In the genomic region with DNA sequence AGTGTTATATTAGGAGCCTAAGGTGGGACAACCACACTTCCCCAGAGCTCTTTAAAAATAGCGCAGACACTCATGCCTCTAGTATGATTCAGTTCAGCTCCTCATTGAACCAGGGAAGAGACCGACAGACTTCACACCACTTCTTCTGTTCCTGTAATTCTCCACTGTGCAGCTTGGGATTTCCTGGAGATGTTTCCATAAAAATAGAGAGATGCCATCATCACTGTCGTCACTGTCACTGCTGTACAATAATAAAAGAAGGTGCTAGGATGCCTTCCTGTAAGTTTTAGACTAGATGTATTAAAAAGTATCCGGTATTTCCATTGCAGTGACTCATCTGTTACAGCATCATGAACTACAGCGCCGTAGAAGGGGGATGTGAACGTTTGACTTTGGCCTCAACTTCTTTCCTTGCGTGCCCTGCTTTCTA, we compare ENCODE assay signal across 10 cellular contexts.
DNase-seq lines count a peak whose midpoint lies in the region; ATAC-seq and TF ChIP-seq lines count a peak whose summit lies in the region.
"Had no signal": no experiment of that assay in that cellular context is flagged by ENCODE, and none has a peak within 500 bp of the region (broad histone marks: within the 10 kb centered on the region; RNA-seq: fewer than 3 reads in every experiment).

No MANE protein-coding gene starts in this region.

- no peaks in the 10 kb centered on the region for H3K27me3 ChIP-seq in heart left ventricle
- H3K27me3 ChIP-seq in stomach, result peaks cover 0 to 7% (median 0%) of the 10 kb centered on the region in 3 donors

- no peak for TF ChIP-seq CTCF in heart left ventricle (IDR thresholded peaks at IDR 0.05)
- TF ChIP-seq CTCF in stomach (IDR thresholded peaks at IDR 0.05), result no peak

- H3K4me1 Mint-ChIP-seq in T-cell, result peaks cover 63 to 75% (median 66%) of the 10 kb centered on the region in 3 donors

- H3K27ac ChIP-seq in heart left ventricle (peak overlapping the region; percentile 27 to 93 (median 83)), stomach (peak overlapping the region in 4 of 5 donors; percentile 24 to 58 (median 50))
- H3K27ac ChIP-seq: 22Rv1 had no signal

- no peaks in the 10 kb centered on the region for H3K9me3 Mint-ChIP-seq in T-cell

- CTCF ChIA-PET in T-cell (lab: Charles Lee), result no interaction called here

- TF ChIP-seq POLR2A in heart left ventricle (IDR thresholded peaks at IDR 0.05) (no peak), stomach (IDR thresholded peaks at IDR 0.05) (no peak)

- DNase-seq in SIG-M5 treated with dmso at 0.1 percent for 504 hours (lab: John Stamatoyannopoulos, UW; ENCODE audit: unreplicated experiment) (peak; percentile 42), SIG-M5 (lab: John Stamatoyannopoulos, UW) (no peak), T-cell (no peak), heart left ventricle (no peak), stomach (no peak), SKM-1 treated with dmso at 0.1 percent for 144 hours (lab: John Stamatoyannopoulos, UW; ENCODE audit: unreplicated experiment) (no peak)
- DNase-seq: amniotic stem cell had no signal

- no peak for TF ChIP-seq EP300 in stomach (IDR thresholded peaks at IDR 0.05)

- intact Hi-C loops in heart left ventricle (cut with DNase I), result loop anchor here in 4 of 10 donors (5.0 to 10.0 kb wide), 4 partner anchors 51 to 181 kb away; no protein-coding TSS in a partner anchor
- intact Hi-C loops in stomach (cut with DNase I; ENCODE audit: low total_unique reads), result no loop called here

- no peaks in the 10 kb centered on the region for H3K9me3 ChIP-seq in heart left ventricle
- no peaks in the 10 kb centered on the region for H3K9me3 ChIP-seq in stomach

- H3K36me3 ChIP-seq in heart left ventricle (no peaks in the 10 kb centered on the region), stomach (no peaks in the 10 kb centered on the region)

- ATAC-seq in T-cell (replicated peaks in 1 of 4), result no peak
- peak in 3 of 4 donors; percentile 46 to 60 (median 58) for ATAC-seq in heart left ventricle
- ATAC-seq in GM19455 (IDR thresholded peaks at IDR 0.05; ENCODE audit: unreplicated experiment), result no peak
- no peak for ATAC-seq in GM18909 (IDR thresholded peaks at IDR 0.05; ENCODE audit: poor library complexity, unreplicated experiment)

- 32 to 54% (median 47%) methylated on average over 8 of the region's 8 CpGs for WGBS in heart left ventricle, 4 donors
- WGBS in stomach, 5 donors, result 68 to 80% (median 78%) methylated on average over 8 of the region's 8 CpGs

- H3K27ac Mint-ChIP-seq in T-cell, result peak overlapping the region; percentile 87 to 91

- POLR2A ChIA-PET in T-cell (lab: Charles Lee), result no interaction called here

- H3K4me1 ChIP-seq in heart left ventricle (peaks cover 3 to 79% (median 40%) of the 10 kb centered on the region in 12 donors), stomach (peaks cover 11 to 27% (median 24%) of the 10 kb centered on the region in 4 donors)

- H3K4me3 ChIP-seq in heart left ventricle (peak overlapping the region in 1 of 12 donors; percentile 17), stomach (no peak overlapping the region)

- peak overlapping the region; percentile 36 to 96 (median 84) for H3K4me3 Mint-ChIP-seq in T-cell

- H3K36me3 Mint-ChIP-seq in T-cell, result peaks cover 4% of the 10 kb centered on the region

- no peaks in the 10 kb centered on the region for H3K27me3 Mint-ChIP-seq in T-cell

Comparison
In these comparisons a context has a peak if more than half of its experiments do, and no peak if none do; other contexts are left out.
1. ATAC-seq: peak in heart left ventricle (3 of 4); none in T-cell (0 of 4), GM19455 (single experiment) and GM18909 (single experiment).